Comparison of ENCODE assay signal across 9 cellular contexts in the genomic region with DNA sequence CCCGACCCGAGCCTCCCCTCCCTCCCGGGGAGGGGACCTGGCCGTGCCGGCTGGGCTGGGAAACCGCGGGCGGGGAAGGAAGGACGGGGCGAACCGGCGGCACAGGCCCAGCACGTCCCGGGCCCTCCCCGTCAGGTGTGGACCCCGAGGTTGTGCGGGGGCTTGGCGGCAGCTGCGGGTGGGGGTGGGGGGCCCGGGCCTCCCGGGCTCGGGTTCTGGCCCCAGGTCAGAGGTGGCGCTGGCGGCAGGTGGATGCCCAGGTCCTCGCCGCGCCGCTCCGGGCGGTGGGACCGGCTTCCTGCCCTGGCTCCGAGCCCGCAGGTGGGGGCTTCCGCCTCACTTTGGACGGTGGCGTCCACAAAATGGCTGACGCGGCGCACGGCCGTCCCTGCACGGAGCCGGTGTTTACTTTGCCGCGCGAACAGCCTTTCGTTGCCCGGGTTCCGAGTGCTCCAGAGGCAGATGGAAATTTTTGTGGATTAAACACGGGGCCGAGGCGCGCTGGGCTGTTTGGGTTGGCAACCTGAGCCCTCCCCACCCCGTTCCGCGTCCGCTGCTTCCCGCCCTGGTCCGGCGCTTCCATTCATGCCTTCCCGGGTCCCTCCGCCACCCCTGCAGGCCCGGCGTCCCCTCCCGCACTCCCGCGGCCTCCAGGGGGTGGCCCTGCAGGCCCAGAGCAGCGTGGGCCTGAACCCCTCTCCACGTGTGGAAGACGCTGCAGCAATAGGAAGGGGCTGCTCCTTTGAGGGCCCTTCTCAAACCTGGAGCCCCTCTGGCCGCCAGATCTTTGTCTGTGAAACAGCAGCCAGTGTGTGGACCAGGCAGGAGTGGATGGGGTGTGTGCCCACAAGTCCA.
DNase-seq lines count a peak whose midpoint lies in the region; ATAC-seq and TF ChIP-seq lines count a peak whose summit lies in the region.
"Had no signal": no experiment of that assay in that cellular context is flagged by ENCODE, and none has a peak within 500 bp of the region (broad histone marks: within the 10 kb centered on the region; RNA-seq: fewer than 3 reads in every experiment).

No MANE protein-coding gene starts in this region.

- BruUV-seq in MCF 10A (replicated peaks; lab: Mats Ljungman, UMichigan): no TSS peak

- H3K36me3 ChIP-seq in breast epithelium (no peaks in the 10 kb centered on the region), aorta (ENCODE audit: control insufficient read depth in 1 of 2, insufficient read depth in 2 of 2, low read length in 1 of 2) (no peaks in the 10 kb centered on the region)

- H3K27ac ChIP-seq in breast epithelium (peak overlapping the region in 1 of 2 donors; percentile 29), aorta (ENCODE audit: low read depth in 1 of 2, low read length in 2 of 2) (no peak overlapping the region)

- TF ChIP-seq CTCF in breast epithelium (IDR thresholded peaks at IDR 0.05) (no peak), MCF 10A (IDR thresholded peaks at IDR 0.05; ENCODE audit: unreplicated experiment) (no peak), epithelial cell of proximal tubule (conservative IDR thresholded peaks at IDR 0.05; ENCODE audit: low read depth, low read length) (no peak), nephron (IDR thresholded peaks at IDR 0.05; ENCODE audit: unreplicated experiment in 3 of 3) (no peak)

- 7% methylated on average over 62 to 71 of the region's 71 CpGs for WGBS in aorta, 2 donors

- intact Hi-C loops in breast epithelium (cut with DNase I; ENCODE audit: low total_unique reads) (no loop called here), MCF 10A (cut with micrococcal nuclease) (no loop called here), aorta (cut with DNase I) (loop anchor here in 1 of 2 donors (5.0 kb wide), 1 partner anchor 36 kb away; no protein-coding TSS in a partner anchor)

- H3K4me3 Mint-ChIP-seq in MCF 10A (ENCODE audit: unreplicated experiment) (no peak overlapping the region), nephron (peak overlapping the region in 1 of 3 experiments; percentile 64)

- H3K27ac Mint-ChIP-seq in MCF 10A (ENCODE audit: low read depth, unreplicated experiment) (no peak overlapping the region), nephron (peak overlapping the region in 2 of 3 experiments; percentile 52 to 55)

- peaks cover 23% of the 10 kb centered on the region for H3K27me3 Mint-ChIP-seq in MCF 10A (ENCODE audit: insufficient read depth, unreplicated experiment)
- H3K27me3 Mint-ChIP-seq in nephron (ENCODE audit: low read depth): no peaks in the 10 kb centered on the region

- H3K4me3 ChIP-seq in breast epithelium (peak overlapping the region; percentile 41 to 80 (median 60)), epithelial cell of proximal tubule (ENCODE audit: low read depth, low read length) (peak overlapping the region; percentile 45), aorta (ENCODE audit: low read length in 2 of 2) (peak overlapping the region; percentile 23 to 50)

- ATAC-seq in aorta (ENCODE audit: low FRiP score) (peak; percentile 29), HG03354 (IDR thresholded peaks at IDR 0.05; ENCODE audit: poor library complexity, severe bottlenecking, unreplicated experiment) (no peak), HG03159 (IDR thresholded peaks at IDR 0.05; ENCODE audit: unreplicated experiment) (no peak)

- no peak for TF ChIP-seq POLR2A in breast epithelium (IDR thresholded peaks at IDR 0.05)

- H3K9me3 Mint-ChIP-seq in MCF 10A (ENCODE audit: unreplicated experiment): peaks cover under 1% of the 10 kb centered on the region
- H3K9me3 Mint-ChIP-seq in nephron: peaks cover 1% of the 10 kb centered on the region

- H3K9me3 ChIP-seq in breast epithelium (no peaks in the 10 kb centered on the region), aorta (ENCODE audit: control insufficient read depth, low read length) (no peaks in the 10 kb centered on the region)

- no peaks in the 10 kb centered on the region for H3K4me1 ChIP-seq in breast epithelium
- no peaks in the 10 kb centered on the region for H3K4me1 ChIP-seq in aorta (ENCODE audit: control insufficient read depth in 1 of 2, insufficient read depth in 2 of 2, low read length in 2 of 2)

- CTCF ChIA-PET in MCF 10A (lab: Yijun Ruan, JAX): no interaction called here

- H3K27me3 ChIP-seq in breast epithelium (no peaks in the 10 kb centered on the region), aorta (ENCODE audit: control insufficient read depth in 1 of 2, insufficient read depth in 2 of 2, low read length in 1 of 2) (no peaks in the 10 kb centered on the region)

- POLR2A ChIA-PET in MCF 10A (lab: Yijun Ruan, JAX): no interaction called here

- no peaks in the 10 kb centered on the region for H3K36me3 Mint-ChIP-seq in MCF 10A (ENCODE audit: insufficient read depth, unreplicated experiment)
- H3K36me3 Mint-ChIP-seq in nephron (ENCODE audit: low read depth): peaks cover under 1% of the 10 kb centered on the region

- H3K4me1 Mint-ChIP-seq in MCF 10A (ENCODE audit: insufficient read depth, unreplicated experiment): no peaks in the 10 kb centered on the region
- H3K4me1 Mint-ChIP-seq in nephron: peaks cover 35% of the 10 kb centered on the region

- DNase-seq in breast epithelium (ENCODE audit: low spot score in 2 of 2) (peak in 1 of 2 donors; percentile 51), MCF 10A (ENCODE audit: unreplicated experiment) (no peak), epithelial cell of proximal tubule (ENCODE audit: low read depth) (no peak), aorta (peak; percentile 69 to 81), RKO (ENCODE audit: low spot score) (no peak)
- DNase-seq: DND-41 had no signal

Comparison
In these comparisons a context has a peak if more than half of its experiments do, and no peak if none do; other contexts are left out.
1. DNase-seq: peak in aorta (2 of 2); none in MCF 10A (single experiment), epithelial cell of proximal tubule (single experiment) and RKO (single experiment).
2. Peak in every context shown above with its lines, with median percentiles within 50 percentile points of each other: H3K4me3 ChIP-seq.